1 cellular context compared by ENCODE assay signal in genomic region chr16:89183975-89184684, GRCh38.
TF ChIP-seq lines count a peak whose summit lies in the region.

No MANE protein-coding gene starts in this region.

TF ChIP-seq in K562, 482 proteins besides CTCF, POLR2A, EP300 and RAD21:
- TF ChIP-seq MEIS2 (IDR thresholded peaks at IDR 0.05; ENCODE audit: partially characterized antibody), result no peak
- TF ChIP-seq ZKSCAN1 (IDR thresholded peaks at IDR 0.05; ENCODE audit: low read depth, low read length), result peak; percentile 38; the same call in 1 of the 2 replicates
- no peak for TF ChIP-seq ZBTB12 (CRISPR knock-in tag; IDR thresholded peaks at IDR 0.05)
- no peak for TF ChIP-seq POLR2AphosphoS5 (IDR thresholded peaks at IDR 0.05; ENCODE audit: control insufficient read depth, insufficient read depth, low read depth, low read length)
- no peak for TF ChIP-seq GTF3C2 (IDR thresholded peaks at IDR 0.05; ENCODE audit: borderline replicate concordance, extremely low read depth, insufficient read length)
- 0 out of 4 replicates have a peak, but pooled peaks have one; percentile 14 to 17 for TF ChIP-seq NRF1 (conservative IDR thresholded peaks at IDR 0.05 in 1 of 2, IDR thresholded peaks at IDR 0.05 in 1 of 2)
- 0 out of 2 replicates have a peak, but pooled peaks have one; percentile 33 for TF ChIP-seq ETS1 (conservative IDR thresholded peaks at IDR 0.05; ENCODE audit: control insufficient read depth, low read depth, low read length)
- no peak for TF ChIP-seq CC2D1A (IDR thresholded peaks at IDR 0.05)
